ENCODE assay signal across 26 cellular contexts in genomic region chr13:113669231-113669870, GRCh38. TPM values are rescaled to one million over a fixed set of nuclear protein-coding genes. Genes with fewer than 3 reads are reported as not detected.
DNase-seq lines count a peak whose midpoint lies in the region; ATAC-seq, FAIRE-seq and TF ChIP-seq lines count a peak whose summit lies in the region.
"Had no signal": no experiment of that assay in that cellular context is flagged by ENCODE, and none has a peak within 500 bp of the region (broad histone marks: within the 10 kb centered on the region; RNA-seq: fewer than 3 reads in every experiment).

No MANE protein-coding gene starts in this region.

- intact Hi-C loops in lower lobe of right lung (cut with DNase I) = no loop called here
- intact Hi-C loops in activated T-helper 2 cell treated with anti-CD3 and anti-CD28 coated beads, Interferon-gamma antibody, Interleukin-2, Interleukin-4, amounts not matched to agents 10 μg/mL and 5 μg/mL and 100 μg/mL, durations not matched to agents 14 hours and 24 hours and 36 hours (cut with micrococcal nuclease) = no loop called here

- TF ChIP-seq EP300 in suprapubic skin (IDR thresholded peaks at IDR 0.05) = no peak

- H3K36me3 ChIP-seq in Peyer's patch = no peaks in the 10 kb centered on the region
- no peaks in the 10 kb centered on the region for H3K36me3 ChIP-seq in lower lobe of right lung
- H3K36me3 ChIP-seq in suprapubic skin = no peaks in the 10 kb centered on the region
- H3K36me3 ChIP-seq: ascending aorta; BLaER1 treated with 17β-estradiol and CSF1 and Interleukin-3, amounts not matched to agents 10 nM and 100 nM; heart right ventricle; tibial nerve had no signal

- H3K9me3 Mint-ChIP-seq in activated T-helper 2 cell treated with anti-CD3 and anti-CD28 coated beads, Interferon-gamma antibody, Interleukin-2, Interleukin-4, amounts not matched to agents 10 μg/mL and 5 μg/mL and 100 μg/mL, durations not matched to agents 14 hours and 24 hours and 36 hours = peaks cover 4% of the 10 kb centered on the region

- no peak overlapping the region for H3K27ac ChIP-seq in Peyer's patch
- H3K27ac ChIP-seq in lower lobe of right lung = no peak overlapping the region
- no peak overlapping the region for H3K27ac ChIP-seq in suprapubic skin
- H3K27ac ChIP-seq: ascending aorta; BLaER1 treated with 17β-estradiol and CSF1 and Interleukin-3, amounts not matched to agents 10 nM and 100 nM; dorsolateral prefrontal cortex; heart right ventricle; HL-60; tibial nerve had no signal

- H3K27me3 ChIP-seq in Peyer's patch (no peaks in the 10 kb centered on the region), lower lobe of right lung (ENCODE audit: low read depth) (no peaks in the 10 kb centered on the region), suprapubic skin (no peaks in the 10 kb centered on the region)
- H3K27me3 ChIP-seq: ascending aorta; BLaER1 treated with 17β-estradiol and CSF1 and Interleukin-3, amounts not matched to agents 10 nM and 100 nM; dorsolateral prefrontal cortex; heart right ventricle; tibial nerve had no signal

- H3K4me3 ChIP-seq in Peyer's patch (no peak overlapping the region), lower lobe of right lung (no peak overlapping the region), suprapubic skin (no peak overlapping the region)
- H3K4me3 ChIP-seq: ascending aorta; BLaER1 treated with 17β-estradiol and CSF1 and Interleukin-3, amounts not matched to agents 10 nM and 100 nM; dorsolateral prefrontal cortex; heart right ventricle; tibial nerve had no signal

- TF ChIP-seq POLR2A in Peyer's patch (IDR thresholded peaks at IDR 0.05) (no peak), suprapubic skin (IDR thresholded peaks at IDR 0.05) (no peak)

- no peaks in the 10 kb centered on the region for H3K27me3 Mint-ChIP-seq in activated T-helper 2 cell treated with anti-CD3 and anti-CD28 coated beads, Interferon-gamma antibody, Interleukin-2, Interleukin-4, amounts not matched to agents 10 μg/mL and 5 μg/mL and 100 μg/mL, durations not matched to agents 14 hours and 24 hours and 36 hours (ENCODE audit: low read depth)
- H3K27me3 Mint-ChIP-seq: stimulated activated naive CD8-positive, alpha-beta T cell treated with anti-CD3 and anti-CD28 coated beads, Interleukin-15, Interleukin-2, amounts not matched to agents 100 ng/mL and 50 ng/mL, for 24 hours had no signal

- no peaks in the 10 kb centered on the region for H3K4me1 Mint-ChIP-seq in activated T-helper 2 cell treated with anti-CD3 and anti-CD28 coated beads, Interferon-gamma antibody, Interleukin-2, Interleukin-4, amounts not matched to agents 10 μg/mL and 5 μg/mL and 100 μg/mL, durations not matched to agents 14 hours and 24 hours and 36 hours (ENCODE audit: low read depth)

- DNase-seq in activated effector memory CD4-positive, alpha-beta T cell treated with anti-CD3 and anti-CD28 coated beads, Interleukin-2, amount 50 U/mL, for 16 hours = peak; percentile 38
- no peak for DNase-seq in activated effector memory CD4-positive, alpha-beta T cell treated with Interleukin-2 at 50 U/mL for 16 hours
- DNase-seq in Peyer's patch (peak in 2 of 3 donors; percentile 40 to 41), lower lobe of right lung (peak; percentile 14), suprapubic skin (ENCODE audit: low spot score in 2 of 2) (peak; percentile 53 to 65), GM19239 (ENCODE audit: insufficient read length, low spot score) (no peak)
- DNase-seq in activated T-helper 2 cell treated with anti-CD3 and anti-CD28 coated beads, Interferon-gamma antibody, Interleukin-2, Interleukin-4, amounts not matched to agents 10 μg/mL and 5 μg/mL and 100 μg/mL, durations not matched to agents 14 hours and 24 hours and 36 hours (ENCODE audit: low spot score) = no peak
- DNase-seq: activated CD4-positive, alpha-beta T cell treated with anti-CD3 and anti-CD28 coated beads for 48 hours; central memory CD4-positive, alpha-beta T cell; EL; GOT3; heart right ventricle; IMR-90; NCI-H1105 treated with DMSO at 0.1 percent for 48 hours; NCI-H2081; PC-3; stimulated activated CD4-positive, alpha-beta T cell treated with anti-CD3 and anti-CD28 coated beads, Interleukin-12 subunit alpha, Interleukin-12 subunit beta, amount 100 ng/mL, for 4 hours had no signal

- FAIRE-seq in GM19239 (lab: Jason Lieb, UNC) = no peak

- H3K4me1 ChIP-seq in Peyer's patch (no peaks in the 10 kb centered on the region), lower lobe of right lung (no peaks in the 10 kb centered on the region), suprapubic skin (no peaks in the 10 kb centered on the region)
- H3K4me1 ChIP-seq: ascending aorta, heart right ventricle, tibial nerve had no signal

- 76% methylated on average over 18 of the region's 18 CpGs for WGBS in suprapubic skin

- no peak overlapping the region for H3K27ac Mint-ChIP-seq in activated T-helper 2 cell treated with anti-CD3 and anti-CD28 coated beads, Interferon-gamma antibody, Interleukin-2, Interleukin-4, amounts not matched to agents 10 μg/mL and 5 μg/mL and 100 μg/mL, durations not matched to agents 14 hours and 24 hours and 36 hours
- H3K27ac Mint-ChIP-seq: stimulated activated naive CD8-positive, alpha-beta T cell treated with anti-CD3 and anti-CD28 coated beads, Interleukin-15, Interleukin-2, amounts not matched to agents 100 ng/mL and 50 ng/mL, for 24 hours had no signal

- no peaks in the 10 kb centered on the region for H3K36me3 Mint-ChIP-seq in activated T-helper 2 cell treated with anti-CD3 and anti-CD28 coated beads, Interferon-gamma antibody, Interleukin-2, Interleukin-4, amounts not matched to agents 10 μg/mL and 5 μg/mL and 100 μg/mL, durations not matched to agents 14 hours and 24 hours and 36 hours (ENCODE audit: low read depth)

- H3K9me3 ChIP-seq in Peyer's patch = no peaks in the 10 kb centered on the region
- no peaks in the 10 kb centered on the region for H3K9me3 ChIP-seq in lower lobe of right lung
- no peaks in the 10 kb centered on the region for H3K9me3 ChIP-seq in suprapubic skin
- H3K9me3 ChIP-seq: ascending aorta; BLaER1 treated with 17β-estradiol and CSF1 and Interleukin-3, amounts not matched to agents 10 nM and 100 nM; heart right ventricle; tibial nerve had no signal

- no peak for TF ChIP-seq CTCF in Peyer's patch (IDR thresholded peaks at IDR 0.05)
- no peak for TF ChIP-seq CTCF in lower lobe of right lung (IDR thresholded peaks at IDR 0.05)
- no peak for TF ChIP-seq CTCF in suprapubic skin (IDR thresholded peaks at IDR 0.05)

- H3K4me3 Mint-ChIP-seq in activated T-helper 2 cell treated with anti-CD3 and anti-CD28 coated beads, Interferon-gamma antibody, Interleukin-2, Interleukin-4, amounts not matched to agents 10 μg/mL and 5 μg/mL and 100 μg/mL, durations not matched to agents 14 hours and 24 hours and 36 hours (ENCODE audit: low read depth) = no peak overlapping the region
- H3K4me3 Mint-ChIP-seq: stimulated activated naive CD8-positive, alpha-beta T cell treated with anti-CD3 and anti-CD28 coated beads, Interleukin-15, Interleukin-2, amounts not matched to agents 100 ng/mL and 50 ng/mL, for 24 hours had no signal

- ATAC-seq in lower lobe of right lung = no peak
- no peak for ATAC-seq in GM21390 (IDR thresholded peaks at IDR 0.05; ENCODE audit: unreplicated experiment)
- ATAC-seq: PC-3 had no signal

RNA-seq across cellular contexts. Expression of gene GRK1, which starts 2.3 kb away (rescaled TPM):
- total RNA-seq in Peyer's patch = 1 to 10 TPM in 1 of 4 donors, under 1 TPM in 1, not detected in 2; 0.88 to 1.7 TPM
- not detected for total RNA-seq in lower lobe of right lung
- total RNA-seq in suprapubic skin = not detected
- total RNA-seq in activated T-helper 2 cell treated with anti-CD3 and anti-CD28 coated beads, Interferon-gamma antibody, Interleukin-2, Interleukin-4, amounts not matched to agents 10 μg/mL and 5 μg/mL and 100 μg/mL, durations not matched to agents 14 hours and 24 hours and 36 hours = 0.09 and 0.11 TPM in 2 replicates
- total RNA-seq: A673, ascending aorta, IMR-90, lower leg skin, PC-3, tibial nerve had no signal

RNA-seq across cellular contexts. Expression of gene ATP4B, which starts 11.4 kb away (rescaled TPM):
- total RNA-seq in Peyer's patch (not detected), lower lobe of right lung (not detected), suprapubic skin (not detected)
- total RNA-seq in activated T-helper 2 cell treated with anti-CD3 and anti-CD28 coated beads, Interferon-gamma antibody, Interleukin-2, Interleukin-4, amounts not matched to agents 10 μg/mL and 5 μg/mL and 100 μg/mL, durations not matched to agents 14 hours and 24 hours and 36 hours = not detected in 2 replicates
- total RNA-seq: A673, ascending aorta, dorsolateral prefrontal cortex, heart right ventricle, IMR-90, lower leg skin, PC-3, tibial nerve had no signal

Comparison
In these comparisons a context has a peak if more than half of its experiments do, and no peak if none do; other contexts are left out.
1. DNase-seq: peak in activated effector memory CD4-positive, alpha-beta T cell treated with anti-CD3 and anti-CD28 coated beads, Interleukin-2, amount 50 U/mL, for 16 hours (single experiment), Peyer's patch (2 of 3), lower lobe of right lung (single experiment) and suprapubic skin (2 of 2); none in activated effector memory CD4-positive, alpha-beta T cell treated with Interleukin-2 at 50 U/mL for 16 hours (single experiment), GM19239 (single experiment) and activated T-helper 2 cell treated with anti-CD3 and anti-CD28 coated beads, Interferon-gamma antibody, Interleukin-2, Interleukin-4, amounts not matched to agents 10 μg/mL and 5 μg/mL and 100 μg/mL, durations not matched to agents 14 hours and 24 hours and 36 hours (single experiment).